Comparison of ENCODE assay signal across 8 cellular contexts in genomic region chr19:5827342-5827890, GRCh38. TPM values are rescaled to one million over a fixed set of nuclear protein-coding genes. Genes with fewer than 3 reads are reported as not detected.
A peak's percentile ranks its signal among the peaks of the same experiment; 100 is the strongest.
DNase-seq lines count a peak whose midpoint lies in the region; ATAC-seq and TF ChIP-seq lines count a peak whose summit lies in the region.

No MANE protein-coding gene starts in this region.

- no peak overlapping the region; the same call in 1 of the 2 replicates for H4K91ac ChIP-seq in IMR-90 (ENCODE audit: insufficient read depth, low read depth, low read length)

- H3K4me1 Mint-ChIP-seq in naive B cell = peaks cover 14 to 23% (median 18%) of the 10 kb centered on the region in 3 donors

- no peaks in the 10 kb centered on the region for H3K36me3 Mint-ChIP-seq in naive B cell

- H3K4me3 ChIP-seq in AG04450 (ENCODE audit: low read depth, low read length) (peak overlapping the region; percentile 79), IMR-90 (ENCODE audit: insufficient read depth, low read depth, low read length) (peak overlapping the region; percentile 59), coronary artery (peak overlapping the region; percentile 75)

- no peak for ATAC-seq in IMR-90 (ENCODE audit: low read depth)
- no peak for ATAC-seq in naive B cell (ENCODE audit: low read depth in 2 of 2)
- ATAC-seq in left lobe of liver = no peak

- peaks cover 2% of the 10 kb centered on the region for H3K27me3 ChIP-seq in AG04450 (ENCODE audit: control insufficient read depth, insufficient read depth, low read length)
- H3K27me3 ChIP-seq in IMR-90 (ENCODE audit: control insufficient read depth, insufficient read depth, low read length) = no peaks in the 10 kb centered on the region; the same call in 1 of the 2 replicates

- no peaks in the 10 kb centered on the region for H4K20me1 ChIP-seq in IMR-90 (ENCODE audit: insufficient read depth, low read length)

- H3K23ac ChIP-seq in IMR-90 (ENCODE audit: low read depth, low read length) = no peak overlapping the region

- H3K4ac ChIP-seq in IMR-90 (ENCODE audit: low read depth, low read length) = peak overlapping the region; percentile 79

- 15% methylated on average over 18 of the region's 37 CpGs; no CpG with 5 or more reads in 1 of the 2 experiments for WGBS in IMR-90 (ENCODE audit: extremely low coverage in 2 of 2, insufficient read length in 1 of 2), 2 experiments

- peak overlapping the region; percentile 56; the same call in 1 of the 2 replicates for H3K9ac ChIP-seq in IMR-90 (ENCODE audit: low read depth, low read length)

- H2AK9ac ChIP-seq in IMR-90 (replicated peaks; ENCODE audit: low read depth, low read length, poor library complexity) = peak overlapping the region; percentile 58

- CTCF ChIA-PET in AG04450 (lab: Charles Lee) (interaction anchor here (1.3 to 3.2 kb wide), 3 partner anchors 19 to 66 kb away, joined by 3 to 24 read pairs (median 5); no protein-coding TSS in a partner anchor), IMR-90 (lab: Yijun Ruan, JAX) (interaction anchor here (0.9 to 2.2 kb wide), 2 partner anchors 23 to 63 kb away, joined by 3 to 7 read pairs; no protein-coding TSS in a partner anchor)

- H2BK20ac ChIP-seq in IMR-90 (ENCODE audit: low read depth, low read length) = no peak overlapping the region

- H2AFZ ChIP-seq in IMR-90 (replicated peaks; ENCODE audit: low read length, poor library complexity) = peak overlapping the region; percentile 97

- no peak overlapping the region for H3K14ac ChIP-seq in IMR-90 (replicated peaks; ENCODE audit: low read depth, low read length)

- H2BK5ac ChIP-seq in IMR-90 (ENCODE audit: low read depth, low read length, poor library complexity, severe bottlenecking) = no peak overlapping the region

- peak overlapping the region; percentile 81 for H4K5ac ChIP-seq in IMR-90 (ENCODE audit: low read depth, low read length)

- H3K56ac ChIP-seq in IMR-90 (ENCODE audit: extremely low read depth, insufficient read depth, low read length) = no peak overlapping the region

- TF ChIP-seq POLR2A in IMR-90 (IDR thresholded peaks at IDR 0.05; ENCODE audit: low read depth, low read length) = no peak

- H3K27ac ChIP-seq in AG04450 (ENCODE audit: low read depth, low read length) = no peak overlapping the region
- no peak overlapping the region for H3K27ac ChIP-seq in IMR-90 (ENCODE audit: insufficient read depth, low read length)
- peak overlapping the region in 1 of 2 donors; percentile 70 for H3K27ac ChIP-seq in coronary artery

- H3K9me3 ChIP-seq in AG04450 (ENCODE audit: control insufficient read depth, insufficient read depth, low read length) (no peaks in the 10 kb centered on the region; the same call in 1 of the 2 replicates), IMR-90 (ENCODE audit: control insufficient read depth, insufficient read depth, low read length) (no peaks in the 10 kb centered on the region)

- peak overlapping the region; percentile 5; the same call in 1 of the 2 replicates for H3K18ac ChIP-seq in IMR-90 (ENCODE audit: low read depth, low read length)

- POLR2A ChIA-PET in AG04450 (lab: Yijun Ruan, JAX) = interaction anchor here (0.5 to 1.9 kb wide), 10 partner anchors 14 to 127 kb away, joined by 3 to 30 read pairs (median 5); partner anchors contain the start of genes FUT3, NDUFA11 and VMAC
- POLR2A ChIA-PET in IMR-90 (lab: Charles Lee; ENCODE audit: unreplicated experiment) = interaction anchor here (0.5 to 0.9 kb wide), 3 partner anchors 23 to 99 kb away, joined by 3 read pairs; no protein-coding TSS in a partner anchor

- H3K4me3 Mint-ChIP-seq in naive B cell = peak overlapping the region; percentile 77 to 95 (median 79)

- no peak for TF ChIP-seq CTCF in AG04450 (IDR thresholded peaks at IDR 0.05; ENCODE audit: low read depth, low read length)
- TF ChIP-seq CTCF in IMR-90 (conservative IDR thresholded peaks at IDR 0.05; ENCODE audit: low read depth, low read length) = no peak
- no peak for TF ChIP-seq CTCF in coronary artery (IDR thresholded peaks at IDR 0.05)

- H3K9me3 Mint-ChIP-seq in naive B cell = peaks cover 0 to 3% (median 0%) of the 10 kb centered on the region in 7 donors

- H3K27ac Mint-ChIP-seq in naive B cell = peak overlapping the region in 4 of 6 donors; percentile 34 to 95 (median 83)

- no peaks in the 10 kb centered on the region for H3K36me3 ChIP-seq in IMR-90 (ENCODE audit: control insufficient read depth, insufficient read depth, low read length)

- H3K9me1 ChIP-seq in IMR-90 (ENCODE audit: insufficient read depth, low read length) = peaks cover 4% of the 10 kb centered on the region; the same call in 1 of the 2 replicates

- dilution Hi-C loops in IMR-90 (cut with HindIII; ENCODE audit: low sequenced_read_pairs, unreplicated experiment) = no loop called here

- no peak for TF ChIP-seq RAD21 in IMR-90 (IDR thresholded peaks at IDR 0.05; ENCODE audit: low read length)

- peaks cover 3 to 27% (median 5%) of the 10 kb centered on the region in 3 donors for H3K27me3 Mint-ChIP-seq in naive B cell

- peaks cover 0 to 6% of the 10 kb centered on the region in 2 experiments; a peak in 2 of 4 replicates for H3K79me1 ChIP-seq in IMR-90 (ENCODE audit: low read depth in 1 of 2, low read length in 2 of 2)

- no peak for DNase-seq in AG04450 (ENCODE audit: low read depth, low spot score)
- DNase-seq in IMR-90 = no peak
- peak; percentile 71 for DNase-seq in coronary artery (ENCODE audit: low spot score)
- no peak for DNase-seq in naive B cell
- DNase-seq in NCI-H2227 treated with DMSO at 0.1 percent for 48 hours (lab: John Stamatoyannopoulos, UW) = no peak
- DNase-seq in AG08395 (ENCODE audit: low spot score) = no peak
- no peak for DNase-seq in NCI-H2029 treated with DMSO at 0.1 percent for 48 hours (lab: John Stamatoyannopoulos, UW)
- no peak for DNase-seq in left lobe of liver (ENCODE audit: low spot score)

- no peak overlapping the region for H2BK15ac ChIP-seq in IMR-90 (ENCODE audit: low read depth, low read length)

- peak overlapping the region; percentile 46; the same call in 1 of the 2 replicates for H3K4me2 ChIP-seq in IMR-90 (ENCODE audit: low read depth, low read length)

- H3K4me1 ChIP-seq in IMR-90 (ENCODE audit: control insufficient read depth, insufficient read depth, low read length) = peaks cover 10% of the 10 kb centered on the region

- in situ Hi-C loops in IMR-90 (cut with MboI; ENCODE audit: low sequenced_read_pairs) = no loop called here

- intact Hi-C loops in IMR-90 (cut with micrococcal nuclease) = loop anchor here (5.0 kb wide), 1 partner anchor 65 kb away; no protein-coding TSS in a partner anchor

- no TSS peak for BruUV-seq in IMR-90 (replicated peaks; lab: Mats Ljungman, UMichigan)

- H4K8ac ChIP-seq in IMR-90 (ENCODE audit: low read depth in 2 of 2, low read length in 2 of 2) = peak overlapping the region; percentile 94 to 97

- H2BK120ac ChIP-seq in IMR-90 (ENCODE audit: low read depth, low read length) = no peak overlapping the region

- peak overlapping the region; percentile 66; the same call in 1 of the 2 replicates for H2AK5ac ChIP-seq in IMR-90 (ENCODE audit: low read depth, low read length)

TF ChIP-seq in IMR-90, 13 proteins besides CTCF, POLR2A, EP300 and RAD21 (continues in another document):
- TF ChIP-seq RFX5 (IDR thresholded peaks at IDR 0.05; ENCODE audit: low read depth, low read length) = no peak
- no peak for TF ChIP-seq CHD1 (IDR thresholded peaks at IDR 0.05; ENCODE audit: low read depth, low read length)
- no peak for TF ChIP-seq MAFK (IDR thresholded peaks at IDR 0.05; ENCODE audit: low read depth, low read length)
- no peak for TF ChIP-seq RCOR1 (IDR thresholded peaks at IDR 0.05; ENCODE audit: insufficient replicate concordance, low read length)
- no peak for TF ChIP-seq MXI1 (IDR thresholded peaks at IDR 0.05; ENCODE audit: borderline replicate concordance, low read depth, low read length)

RNA-seq across cellular contexts. Expression of gene FUT6, which starts 12.1 kb away (rescaled TPM):
- not detected in 2 replicates for polyA plus RNA-seq in AG04450 (2011; rRNA removed)
- not detected in 2 replicates for polyA minus RNA-seq in AG04450 (2011; rRNA and poly(A)+ RNA removed)
- total RNA-seq in IMR-90 (2012; rRNA removed) = not detected in 2 replicates
- not detected in 2 replicates for polyA plus RNA-seq in IMR-90 (2012; rRNA removed)
- polyA plus RNA-seq in IMR-90 (2012; cell fraction: cytosol; rRNA removed) = not detected in 2 replicates
- polyA plus RNA-seq in IMR-90 (2012; cell fraction: nucleus; rRNA removed; ENCODE audit: low replicate concordance) = not detected in 2 replicates
- not detected for polyA plus RNA-seq in naive B cell (ENCODE audit: low read depth in 6 of 6)
- 3.0 TPM for total RNA-seq in left lobe of liver

RNA-seq across cellular contexts. Expression of gene NRTN, which starts 22.5 kb away (rescaled TPM):
- 0.24 and 0.53 TPM in 2 replicates for polyA plus RNA-seq in AG04450 (2011; rRNA removed)
- not detected in 2 replicates for polyA minus RNA-seq in AG04450 (2011; rRNA and poly(A)+ RNA removed)
- 0.18 TPM in 1 of 2 replicates, not detected in the other for total RNA-seq in IMR-90 (2012; rRNA removed)
- polyA plus RNA-seq in IMR-90 (2012; rRNA removed) = 0.17 and 0.37 TPM in 2 replicates
- 0.51 and 0.63 TPM in 2 replicates for polyA plus RNA-seq in IMR-90 (2012; cell fraction: cytosol; rRNA removed)
- 0.11 and 0.35 TPM in 2 replicates for polyA plus RNA-seq in IMR-90 (2012; cell fraction: nucleus; rRNA removed; ENCODE audit: low replicate concordance)
- polyA plus RNA-seq in naive B cell (ENCODE audit: low read depth in 6 of 6) = under 1 TPM in 2 of 6 donors, not detected in 4; 0.28 to 0.29 TPM
- 16.7 TPM for total RNA-seq in left lobe of liver

RNA-seq across cellular contexts. Expression of gene FUT3, which starts 23.8 kb away (rescaled TPM):
- polyA plus RNA-seq in AG04450 (2011; rRNA removed) (not detected in 2 replicates), IMR-90 (2012; rRNA removed) (not detected in 2 replicates), naive B cell (ENCODE audit: low read depth in 6 of 6) (not detected)
- not detected in 2 replicates for polyA minus RNA-seq in AG04450 (2011; rRNA and poly(A)+ RNA removed)
- total RNA-seq in IMR-90 (2012; rRNA removed) (not detected in 2 replicates), left lobe of liver (0.93 TPM)
- polyA plus RNA-seq in IMR-90 (2012; cell fraction: cytosol; rRNA removed) = not detected in 2 replicates
- not detected in 2 replicates for polyA plus RNA-seq in IMR-90 (2012; cell fraction: nucleus; rRNA removed; ENCODE audit: low replicate concordance)

RNA-seq across cellular contexts. Expression of gene DUS3L, which starts 36.5 kb away (rescaled TPM):
- polyA plus RNA-seq in AG04450 (2011; rRNA removed) = 7.8 and 8.0 TPM in 2 replicates
- 9.0 and 13.1 TPM in 2 replicates for polyA minus RNA-seq in AG04450 (2011; rRNA and poly(A)+ RNA removed)
- 12.4 and 14.2 TPM in 2 replicates for total RNA-seq in IMR-90 (2012; rRNA removed)
- polyA plus RNA-seq in IMR-90 (2012; rRNA removed) = 21.3 and 25.6 TPM in 2 replicates
- polyA plus RNA-seq in IMR-90 (2012; cell fraction: cytosol; rRNA removed) = 18.7 and 45.2 TPM in 2 replicates
- 102 and 228 TPM in 2 replicates for polyA plus RNA-seq in IMR-90 (2012; cell fraction: nucleus; rRNA removed; ENCODE audit: low replicate concordance)
- 10 to 100 TPM; 27.1 to 45.2 (median 35.5) TPM for polyA plus RNA-seq in naive B cell (ENCODE audit: low read depth in 6 of 6)
- total RNA-seq in left lobe of liver = 18.8 TPM

RNA-seq across cellular contexts. Expression of gene PRR22, which starts 42.9 kb away (rescaled TPM):
- polyA plus RNA-seq in AG04450 (2011; rRNA removed) (0.16 and 0.17 TPM in 2 replicates), IMR-90 (2012; rRNA removed) (0.92 and 1.6 TPM in 2 replicates), naive B cell (ENCODE audit: low read depth in 6 of 6) (under 1 TPM in 3 of 6 donors, not detected in 3; 0.25 to 0.28 (median 0.25) TPM)
- polyA minus RNA-seq in AG04450 (2011; rRNA and poly(A)+ RNA removed) = not detected in 2 replicates
- total RNA-seq in IMR-90 (2012; rRNA removed) (0.28 TPM in 1 of 2 replicates, not detected in the other), left lobe of liver (3.0 TPM)
- 0.21 and 0.41 TPM in 2 replicates for polyA plus RNA-seq in IMR-90 (2012; cell fraction: cytosol; rRNA removed)
- 4.7 and 15.1 TPM in 2 replicates for polyA plus RNA-seq in IMR-90 (2012; cell fraction: nucleus; rRNA removed; ENCODE audit: low replicate concordance)
